In genomic region chr4:86759298-86759697, GRCh38 we compare ENCODE assay signal across 15 cellular contexts.
DNase-seq lines count a peak whose midpoint lies in the region; FAIRE-seq and TF ChIP-seq lines count a peak whose summit lies in the region.
"Had no signal": no experiment of that assay in that cellular context is flagged by ENCODE, and none has a peak within 500 bp of the region (broad histone marks: within the 10 kb centered on the region; RNA-seq: fewer than 3 reads in every experiment).

No MANE protein-coding gene starts in this region.

- no peaks in the 10 kb centered on the region for H3K9me3 Mint-ChIP-seq in activated naive CD4-positive, alpha-beta T cell treated with anti-CD3 and anti-CD28 coated beads, Interleukin-2, amount 10 ng/mL, durations not matched to agents 7 days and 5 days
- H3K9me3 Mint-ChIP-seq: CD4-positive, alpha-beta memory T cell; GM23338; H9 had no signal

- H3K4ac ChIP-seq in trophoblast cell (ENCODE audit: low read depth, low read length) = no peak overlapping the region

- no peaks in the 10 kb centered on the region for H3K36me3 Mint-ChIP-seq in activated naive CD4-positive, alpha-beta T cell treated with anti-CD3 and anti-CD28 coated beads, Interleukin-2, amount 10 ng/mL, durations not matched to agents 7 days and 5 days

- H2BK12ac ChIP-seq in trophoblast cell (ENCODE audit: low read length) = no peak overlapping the region

- no peak overlapping the region for H4K12ac ChIP-seq in trophoblast cell (ENCODE audit: low read depth, low read length)

- no peak overlapping the region for H4K91ac ChIP-seq in trophoblast cell (ENCODE audit: low read depth, low read length)

- H2AK5ac ChIP-seq in trophoblast cell (ENCODE audit: low read length) = no peak overlapping the region

- DNase-seq in bronchial epithelial cell (ENCODE audit: low read depth) (no peak), medulla oblongata (ENCODE audit: extremely low spot score) (peak; percentile 16), trophoblast cell (no peak), COLO668 (lab: John Stamatoyannopoulos, UW; ENCODE audit: unreplicated experiment) (no peak), NCI-H1105 (lab: John Stamatoyannopoulos, UW) (no peak)
- DNase-seq in activated naive CD4-positive, alpha-beta T cell treated with anti-CD3 and anti-CD28 coated beads, Interleukin-2, amount 10 ng/mL, durations not matched to agents 7 days and 5 days = no peak
- DNase-seq: C1 segment of cervical spinal cord; Caco-2; CD4-positive, alpha-beta memory T cell; DMS153; DND-41; H9 had no signal

- no peak for TF ChIP-seq CTCF in bronchial epithelial cell (IDR thresholded peaks at IDR 0.05; ENCODE audit: insufficient read depth, low read length, severe bottlenecking)

- H4K8ac ChIP-seq in trophoblast cell (ENCODE audit: low read depth, low read length) = no peak overlapping the region

- no peaks in the 10 kb centered on the region for H3K79me2 ChIP-seq in trophoblast cell (ENCODE audit: control insufficient read depth, insufficient read depth, low read length, poor library complexity)

- no peak overlapping the region for H2BK5ac ChIP-seq in trophoblast cell (ENCODE audit: low read depth, low read length, poor library complexity)

- H2BK120ac ChIP-seq in trophoblast cell (ENCODE audit: insufficient read depth, low read length, poor library complexity) = no peak overlapping the region

- no peaks in the 10 kb centered on the region for H3K79me1 ChIP-seq in trophoblast cell (ENCODE audit: low read length)

- H3K27me3 ChIP-seq in bronchial epithelial cell (ENCODE audit: control insufficient read depth, insufficient read depth, low read length) (no peaks in the 10 kb centered on the region), trophoblast cell (ENCODE audit: insufficient read depth, low read length) (no peaks in the 10 kb centered on the region)

- no peak overlapping the region for H3K4me3 Mint-ChIP-seq in activated naive CD4-positive, alpha-beta T cell treated with anti-CD3 and anti-CD28 coated beads, Interleukin-2, amount 10 ng/mL, durations not matched to agents 7 days and 5 days
- H3K4me3 Mint-ChIP-seq: CD4-positive, alpha-beta memory T cell; GM23338; H9 had no signal

- no peak overlapping the region for H3K18ac ChIP-seq in trophoblast cell (ENCODE audit: low read length)

- H3K27ac ChIP-seq in trophoblast cell (ENCODE audit: low read depth, low read length) = no peak overlapping the region

- no peaks in the 10 kb centered on the region for H3K4me1 ChIP-seq in trophoblast cell (ENCODE audit: control insufficient read depth in 1 of 2, insufficient read depth in 2 of 2, low read length in 2 of 2)
- H3K4me1 ChIP-seq: Caco-2 had no signal

- CTCF ChIA-PET in activated naive CD4-positive, alpha-beta T cell treated with anti-CD3 and anti-CD28 coated beads, Interleukin-2, amount 10 ng/mL, durations not matched to agents 7 days and 5 days (lab: Charles Lee) = interaction anchor here (0.6 kb wide), 1 partner anchor 179 kb away, joined by 3 read pairs; no protein-coding TSS in a partner anchor

- H2AFZ ChIP-seq in trophoblast cell (ENCODE audit: insufficient read depth, low read length, poor library complexity) = no peak overlapping the region
- H2AFZ ChIP-seq: GM23338 had no signal

- no peaks in the 10 kb centered on the region for H3K4me1 Mint-ChIP-seq in activated naive CD4-positive, alpha-beta T cell treated with anti-CD3 and anti-CD28 coated beads, Interleukin-2, amount 10 ng/mL, durations not matched to agents 7 days and 5 days
- H3K4me1 Mint-ChIP-seq: CD4-positive, alpha-beta memory T cell had no signal

- WGBS in trophoblast cell (ENCODE audit: extremely low coverage, insufficient coverage, insufficient read length) = no CpG with 5 or more reads among the region's 3 CpGs

- no peak overlapping the region for H3K14ac ChIP-seq in trophoblast cell (ENCODE audit: low read length)

- H3K23ac ChIP-seq in trophoblast cell (ENCODE audit: low read length) = peak overlapping the region; percentile 15

- no peak overlapping the region for H3K4me3 ChIP-seq in bronchial epithelial cell (ENCODE audit: low read depth, low read length)
- H3K4me3 ChIP-seq in trophoblast cell (ENCODE audit: low read depth, low read length) = no peak overlapping the region
- H3K4me3 ChIP-seq: GM12878, GM23338 had no signal

- H3K9me3 ChIP-seq in trophoblast cell (ENCODE audit: insufficient read depth, low read depth, low read length) = no peaks in the 10 kb centered on the region
- H3K9me3 ChIP-seq: Caco-2 had no signal

- no peak overlapping the region for H3K4me2 ChIP-seq in trophoblast cell (ENCODE audit: low read length)
- H3K4me2 ChIP-seq: GM23338 had no signal

- FAIRE-seq in bronchial epithelial cell (lab: Jason Lieb, UNC) = peak; percentile 68
- FAIRE-seq: GM12878, GM18507 had no signal

- H3K27ac Mint-ChIP-seq in activated naive CD4-positive, alpha-beta T cell treated with anti-CD3 and anti-CD28 coated beads, Interleukin-2, amount 10 ng/mL, durations not matched to agents 7 days and 5 days = no peak overlapping the region
- H3K27ac Mint-ChIP-seq: GM23338 had no signal

- H3K27me3 Mint-ChIP-seq in activated naive CD4-positive, alpha-beta T cell treated with anti-CD3 and anti-CD28 coated beads, Interleukin-2, amount 10 ng/mL, durations not matched to agents 7 days and 5 days = no peaks in the 10 kb centered on the region
- H3K27me3 Mint-ChIP-seq: CD4-positive, alpha-beta memory T cell had no signal

- no peak overlapping the region for H3K9ac ChIP-seq in trophoblast cell (ENCODE audit: low read length)

- H3K36me3 ChIP-seq in bronchial epithelial cell (ENCODE audit: control insufficient read depth, insufficient read depth, low read length) (peaks cover 8% of the 10 kb centered on the region), trophoblast cell (ENCODE audit: control insufficient read depth in 1 of 2, insufficient read depth in 2 of 2, low read length in 2 of 2) (peaks cover 2% of the 10 kb centered on the region in 2 experiments)
